ENCODE assay signal across 1 cellular context in genomic region chr3:9843715-9844438, GRCh38.
A peak's percentile ranks its signal among the peaks of the same experiment; 100 is the strongest.
TF ChIP-seq lines count a peak whose summit lies in the region.

A gene with protein sequence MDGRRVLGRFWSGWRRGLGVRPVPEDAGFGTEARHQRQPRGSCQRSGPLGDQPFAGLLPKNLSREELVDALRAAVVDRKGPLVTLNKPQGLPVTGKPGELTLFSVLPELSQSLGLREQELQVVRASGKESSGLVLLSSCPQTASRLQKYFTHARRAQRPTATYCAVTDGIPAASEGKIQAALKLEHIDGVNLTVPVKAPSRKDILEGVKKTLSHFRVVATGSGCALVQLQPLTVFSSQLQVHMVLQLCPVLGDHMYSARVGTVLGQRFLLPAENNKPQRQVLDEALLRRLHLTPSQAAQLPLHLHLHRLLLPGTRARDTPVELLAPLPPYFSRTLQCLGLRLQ (minus strand): TSS chr3:9844008. CDS start chr3:9843990, 18 bp downstream.

TF ChIP-seq in HEK293, 187 proteins besides CTCF, POLR2A, EP300 and RAD21 (continued from another document):
- TF ChIP-seq ZNF280D (tag by site-specific recombination; IDR thresholded peaks at IDR 0.05) (peak; percentile 35; the same call in 1 of the 2 replicates), ZNF10 (tag by site-specific recombination; IDR thresholded peaks at IDR 0.05) (no peak), MYNN (tag by site-specific recombination; IDR thresholded peaks at IDR 0.05; ENCODE audit: borderline replicate concordance) (no peak; the same call in 1 of the 2 replicates), ZNF174 (tag by site-specific recombination; IDR thresholded peaks at IDR 0.05) (no peak), ZNF610 (tag by site-specific recombination; IDR thresholded peaks at IDR 0.05; ENCODE audit: borderline replicate concordance) (no peak)
- TF ChIP-seq, protein P1, sequence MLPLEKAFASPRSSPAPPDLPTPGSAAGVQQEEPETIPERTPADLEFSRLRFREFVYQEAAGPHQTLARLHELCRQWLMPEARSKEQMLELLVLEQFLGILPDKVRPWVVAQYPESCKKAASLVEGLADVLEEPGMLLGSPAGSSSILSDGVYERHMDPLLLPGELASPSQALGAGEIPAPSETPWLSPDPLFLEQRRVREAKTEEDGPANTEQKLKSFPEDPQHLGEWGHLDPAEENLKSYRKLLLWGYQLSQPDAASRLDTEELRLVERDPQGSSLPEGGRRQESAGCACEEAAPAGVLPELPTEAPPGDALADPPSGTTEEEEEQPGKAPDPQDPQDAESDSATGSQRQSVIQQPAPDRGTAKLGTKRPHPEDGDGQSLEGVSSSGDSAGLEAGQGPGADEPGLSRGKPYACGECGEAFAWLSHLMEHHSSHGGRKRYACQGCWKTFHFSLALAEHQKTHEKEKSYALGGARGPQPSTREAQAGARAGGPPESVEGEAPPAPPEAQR (tag by site-specific recombination; IDR thresholded peaks at IDR 0.05), result no peak
